20 cellular contexts compared by ENCODE assay signal in the genomic region with DNA sequence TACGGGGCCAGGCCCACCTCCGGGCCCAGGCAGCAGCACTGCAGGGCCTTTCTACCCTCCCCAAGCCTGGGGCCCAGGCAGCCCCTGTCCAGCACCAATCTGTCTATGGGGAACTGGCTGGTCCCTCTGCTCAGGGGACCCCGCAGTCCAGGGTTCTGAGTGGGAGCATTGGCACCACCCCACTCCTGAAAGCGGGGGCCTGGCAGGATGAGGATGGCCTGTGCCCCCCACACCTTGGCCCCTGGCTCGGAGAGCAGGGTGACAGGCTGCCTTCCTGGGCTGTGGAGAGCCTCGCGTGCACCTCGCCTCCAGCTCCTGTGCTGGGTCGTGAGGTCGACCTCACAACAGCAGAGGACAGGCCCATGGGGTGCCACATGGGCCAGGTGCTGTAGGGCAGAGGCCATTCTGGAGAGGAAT. TPM values are rescaled to one million over a fixed set of nuclear protein-coding genes. Genes with fewer than 3 reads are reported as not detected.
DNase-seq lines count a peak whose midpoint lies in the region; ATAC-seq and TF ChIP-seq lines count a peak whose summit lies in the region.
"Had no signal": no experiment of that assay in that cellular context is flagged by ENCODE, and none has a peak within 500 bp of the region (broad histone marks: within the 10 kb centered on the region; RNA-seq: fewer than 3 reads in every experiment).

No MANE protein-coding gene starts in this region.

- no peak for ATAC-seq in WTC11
- peak; percentile 3 for ATAC-seq in left lobe of liver
- ATAC-seq in HG03520 (IDR thresholded peaks at IDR 0.05; ENCODE audit: unreplicated experiment): no peak

- CTCF ChIA-PET in WTC11 (lab: Charles Lee): interaction anchor here (0.8 to 1.3 kb wide), 2 partner anchors 11 to 34 kb away, joined by 3 to 5 read pairs; no protein-coding TSS in a partner anchor

- no peak for DNase-seq in WTC11 (ENCODE audit: low spot score)
- DNase-seq in left lobe of liver (ENCODE audit: low spot score): no peak
- no peak for DNase-seq in substantia nigra (lab: John Stamatoyannopoulos, UW)
- no peak for DNase-seq in NCI-H345 (lab: John Stamatoyannopoulos, UW)
- DNase-seq in T-helper 2 cell: no peak
- DNase-seq: DMS53, GDM1, HFFc6, KG1, NCI-H1092 treated with DMSO at 0.1 percent for 48 hours, NCI-H146, NCI-H2029, NCI-H2227 treated with DMSO at 0.1 percent for 48 hours, NCI-H524, NCI-H82, Right ventricle myocardium superior had no signal

- no peaks in the 10 kb centered on the region for H3K4me1 Mint-ChIP-seq in WTC11

- H3K27ac ChIP-seq in 22Rv1: peak overlapping the region; percentile 72
- H3K27ac ChIP-seq in substantia nigra (ENCODE audit: low read depth, low read length, poor library complexity, severe bottlenecking): peak overlapping the region; percentile 63
- H3K27ac ChIP-seq: C4-2B, HL-60 had no signal

- no peaks in the 10 kb centered on the region for H3K9me3 Mint-ChIP-seq in WTC11
- H3K9me3 Mint-ChIP-seq: HFFc6 had no signal

- H3K4me3 Mint-ChIP-seq in WTC11: no peak overlapping the region
- H3K4me3 Mint-ChIP-seq: HFFc6 had no signal

- peaks cover 13% of the 10 kb centered on the region for H3K27me3 Mint-ChIP-seq in WTC11 (ENCODE audit: low read depth)

- TF ChIP-seq CTCF in 22Rv1 (IDR thresholded peaks at IDR 0.05) (no peak), WTC11 (IDR thresholded peaks at IDR 0.05) (no peak)

- POLR2A ChIA-PET in WTC11 (lab: Charles Lee): no interaction called here

- peaks cover 8% of the 10 kb centered on the region; the same call in 1 of the 2 replicates for H3K36me3 Mint-ChIP-seq in WTC11

- H3K27ac Mint-ChIP-seq in WTC11: no peak overlapping the region
- H3K27ac Mint-ChIP-seq: HFFc6 had no signal

TF ChIP-seq in WTC11, 78 proteins besides CTCF, POLR2A, EP300 and RAD21:
- TF ChIP-seq TEAD1 (CRISPR knock-in tag; IDR thresholded peaks at IDR 0.05) (no peak), CREB1 (CRISPR knock-in tag; IDR thresholded peaks at IDR 0.05) (no peak), GABPB1 (CRISPR knock-in tag; IDR thresholded peaks at IDR 0.05) (0 out of 2 replicates have a peak, but pooled peaks have one; percentile 2)
TF ChIP-seq in WTC11: peak in this region for 1.

RNA-seq across cellular contexts. Expression of a gene that starts 1.4 kb away (rescaled TPM):
- 1.9 to 2.1 TPM (median 1.9 TPM) in 3 replicates for total RNA-seq in WTC11 (2021)
- 0.13 TPM for total RNA-seq in left lobe of liver

RNA-seq across cellular contexts. Expression of a gene that starts 7.8 kb away (rescaled TPM):
- total RNA-seq in WTC11 (2021): 24.7 to 31.4 TPM (median 26.3 TPM) in 3 replicates
- 113 TPM for total RNA-seq in left lobe of liver

RNA-seq across cellular contexts. Expression of a gene that starts 11.9 kb away (rescaled TPM):
- total RNA-seq in WTC11 (2021): 217 to 249 TPM (median 245 TPM) in 3 replicates
- 95.7 TPM for total RNA-seq in left lobe of liver

RNA-seq across cellular contexts. Expression of a gene that starts 12.0 kb away (rescaled TPM):
- total RNA-seq in WTC11 (2021) (172 to 212 TPM (median 174 TPM) in 3 replicates), left lobe of liver (14.5 TPM)

RNA-seq across cellular contexts. Expression of a gene that starts 14.6 kb away (rescaled TPM):
- total RNA-seq in WTC11 (2021) (19.5 to 24.2 TPM (median 20.9 TPM) in 3 replicates), left lobe of liver (18.0 TPM)
